In the genomic region with DNA sequence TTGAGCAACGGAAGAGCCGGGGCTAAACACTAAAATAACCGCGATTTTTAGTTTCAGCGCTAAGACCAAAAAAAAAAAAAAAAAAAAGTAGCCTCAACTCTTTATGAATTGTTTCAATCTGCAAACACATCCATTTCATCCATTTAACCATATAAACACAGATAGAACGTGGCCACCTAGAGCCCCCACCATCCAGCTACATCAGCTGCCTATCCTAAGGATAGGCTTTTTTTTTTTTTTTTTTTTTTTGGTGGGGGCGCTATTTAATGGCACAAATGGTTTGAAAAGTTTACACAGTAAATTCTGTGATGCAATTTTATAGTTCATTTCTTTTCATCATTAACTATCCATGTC, we compare ENCODE assay signal across 1 cellular context.
TF ChIP-seq lines count a peak whose summit lies in the region.

No MANE protein-coding gene starts in this region.

TF ChIP-seq in K562, 482 proteins besides CTCF, POLR2A, EP300 and RAD21 (continued from another document):
- TF ChIP-seq, protein P1, sequence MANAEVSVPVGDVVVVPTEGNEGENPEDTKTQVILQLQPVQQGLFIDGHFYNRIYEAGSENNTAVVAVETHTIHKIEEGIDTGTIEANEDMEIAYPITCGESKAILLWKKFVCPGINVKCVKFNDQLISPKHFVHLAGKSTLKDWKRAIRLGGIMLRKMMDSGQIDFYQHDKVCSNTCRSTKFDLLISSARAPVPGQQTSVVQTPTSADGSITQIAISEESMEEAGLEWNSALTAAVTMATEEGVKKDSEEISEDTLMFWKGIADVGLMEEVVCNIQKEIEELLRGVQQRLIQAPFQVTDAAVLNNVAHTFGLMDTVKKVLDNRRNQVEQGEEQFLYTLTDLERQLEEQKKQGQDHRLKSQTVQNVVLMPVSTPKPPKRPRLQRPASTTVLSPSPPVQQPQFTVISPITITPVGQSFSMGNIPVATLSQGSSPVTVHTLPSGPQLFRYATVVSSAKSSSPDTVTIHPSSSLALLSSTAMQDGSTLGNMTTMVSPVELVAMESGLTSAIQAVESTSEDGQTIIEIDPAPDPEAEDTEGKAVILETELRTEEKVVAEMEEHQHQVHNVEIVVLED (CRISPR knock-in tag; IDR thresholded peaks at IDR 0.05), result no peak
- TF ChIP-seq EGR1 (conservative IDR thresholded peaks at IDR 0.05) (no peak), TAF15 (IDR thresholded peaks at IDR 0.05; ENCODE audit: low read depth, low read length) (no peak), HMG20A (CRISPR knock-in tag; conservative IDR thresholded peaks at IDR 0.05) (no peak), CHCHD3 (CRISPR knock-in tag; IDR thresholded peaks at IDR 0.05) (no peak), ZNF408 (CRISPR knock-in tag; IDR thresholded peaks at IDR 0.05; ENCODE audit: low read depth) (no peak), TCF7L2 (IDR thresholded peaks at IDR 0.05; ENCODE audit: low read depth, low read length) (no peak), TRIM28 (IDR thresholded peaks at IDR 0.05) (no peak), LCOR (CRISPR knock-in tag; IDR thresholded peaks at IDR 0.05) (no peak), CSDE1 (IDR thresholded peaks at IDR 0.05) (no peak), PHF20 (IDR thresholded peaks at IDR 0.05; ENCODE audit: partially characterized antibody) (no peak), OTX1 (CRISPR knock-in tag; IDR thresholded peaks at IDR 0.05) (no peak), MYC (IDR thresholded peaks at IDR 0.05; ENCODE audit: low read depth, low read length) (no peak), MYC (CRISPR knock-in tag; IDR thresholded peaks at IDR 0.05; ENCODE audit: borderline replicate concordance, low read depth) (no peak), CBX1 (IDR thresholded peaks at IDR 0.05; ENCODE audit: low read depth) (no peak), ELF1 (tag; IDR thresholded peaks at IDR 0.05) (peak; percentile 18), HOXB6 (CRISPR knock-in tag; IDR thresholded peaks at IDR 0.05; ENCODE audit: borderline replicate concordance) (no peak), TSC22D4 (tag; IDR thresholded peaks at IDR 0.05) (no peak), SRSF3 (IDR thresholded peaks at IDR 0.05; ENCODE audit: insufficient read depth, low read length) (no peak), ZNF384 (IDR thresholded peaks at IDR 0.05; ENCODE audit: low read depth, low read length) (peak; percentile 86), MBD2 (IDR thresholded peaks at IDR 0.05; ENCODE audit: borderline replicate concordance, low read depth) (no peak), RFX7 (CRISPR knock-in tag; IDR thresholded peaks at IDR 0.05) (no peak), ZNF696 (CRISPR knock-in tag; conservative IDR thresholded peaks at IDR 0.05) (no peak), KAT8 (IDR thresholded peaks at IDR 0.05; ENCODE audit: low read depth) (no peak), KDM4B (IDR thresholded peaks at IDR 0.05; ENCODE audit: borderline replicate concordance in 2 of 2, low read depth in 1 of 2) (no peak), YBX1 (IDR thresholded peaks at IDR 0.05) (no peak), PCBP2 (IDR thresholded peaks at IDR 0.05; ENCODE audit: low read depth, low read length, poor library complexity, severe bottlenecking) (no peak), ZNF766 (CRISPR knock-in tag; conservative IDR thresholded peaks at IDR 0.05) (peak; percentile 14; the same call in 1 of the 2 replicates), TCFL5 (CRISPR knock-in tag; conservative IDR thresholded peaks at IDR 0.05) (no peak), ATF1 (CRISPR knock-in tag; IDR thresholded peaks at IDR 0.05) (no peak), ATF1 (tag; IDR thresholded peaks at IDR 0.05) (0 out of 2 replicates have a peak, but pooled peaks have one; percentile 29), SIRT6 (IDR thresholded peaks at IDR 0.05; ENCODE audit: low read depth, low read length) (no peak), EWSR1 (IDR thresholded peaks at IDR 0.05; ENCODE audit: borderline replicate concordance, low read depth, partially characterized antibody) (no peak), ELF4 (CRISPR knock-in tag; IDR thresholded peaks at IDR 0.05) (no peak), GABPA (tag; conservative IDR thresholded peaks at IDR 0.05; ENCODE audit: low read depth) (peak; percentile 69)
- TF ChIP-seq, protein P2, sequence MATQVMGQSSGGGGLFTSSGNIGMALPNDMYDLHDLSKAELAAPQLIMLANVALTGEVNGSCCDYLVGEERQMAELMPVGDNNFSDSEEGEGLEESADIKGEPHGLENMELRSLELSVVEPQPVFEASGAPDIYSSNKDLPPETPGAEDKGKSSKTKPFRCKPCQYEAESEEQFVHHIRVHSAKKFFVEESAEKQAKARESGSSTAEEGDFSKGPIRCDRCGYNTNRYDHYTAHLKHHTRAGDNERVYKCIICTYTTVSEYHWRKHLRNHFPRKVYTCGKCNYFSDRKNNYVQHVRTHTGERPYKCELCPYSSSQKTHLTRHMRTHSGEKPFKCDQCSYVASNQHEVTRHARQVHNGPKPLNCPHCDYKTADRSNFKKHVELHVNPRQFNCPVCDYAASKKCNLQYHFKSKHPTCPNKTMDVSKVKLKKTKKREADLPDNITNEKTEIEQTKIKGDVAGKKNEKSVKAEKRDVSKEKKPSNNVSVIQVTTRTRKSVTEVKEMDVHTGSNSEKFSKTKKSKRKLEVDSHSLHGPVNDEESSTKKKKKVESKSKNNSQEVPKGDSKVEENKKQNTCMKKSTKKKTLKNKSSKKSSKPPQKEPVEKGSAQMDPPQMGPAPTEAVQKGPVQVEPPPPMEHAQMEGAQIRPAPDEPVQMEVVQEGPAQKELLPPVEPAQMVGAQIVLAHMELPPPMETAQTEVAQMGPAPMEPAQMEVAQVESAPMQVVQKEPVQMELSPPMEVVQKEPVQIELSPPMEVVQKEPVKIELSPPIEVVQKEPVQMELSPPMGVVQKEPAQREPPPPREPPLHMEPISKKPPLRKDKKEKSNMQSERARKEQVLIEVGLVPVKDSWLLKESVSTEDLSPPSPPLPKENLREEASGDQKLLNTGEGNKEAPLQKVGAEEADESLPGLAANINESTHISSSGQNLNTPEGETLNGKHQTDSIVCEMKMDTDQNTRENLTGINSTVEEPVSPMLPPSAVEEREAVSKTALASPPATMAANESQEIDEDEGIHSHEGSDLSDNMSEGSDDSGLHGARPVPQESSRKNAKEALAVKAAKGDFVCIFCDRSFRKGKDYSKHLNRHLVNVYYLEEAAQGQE (CRISPR knock-in tag; IDR thresholded peaks at IDR 0.05; ENCODE audit: low read depth), result no peak
- TF ChIP-seq, protein P3, sequence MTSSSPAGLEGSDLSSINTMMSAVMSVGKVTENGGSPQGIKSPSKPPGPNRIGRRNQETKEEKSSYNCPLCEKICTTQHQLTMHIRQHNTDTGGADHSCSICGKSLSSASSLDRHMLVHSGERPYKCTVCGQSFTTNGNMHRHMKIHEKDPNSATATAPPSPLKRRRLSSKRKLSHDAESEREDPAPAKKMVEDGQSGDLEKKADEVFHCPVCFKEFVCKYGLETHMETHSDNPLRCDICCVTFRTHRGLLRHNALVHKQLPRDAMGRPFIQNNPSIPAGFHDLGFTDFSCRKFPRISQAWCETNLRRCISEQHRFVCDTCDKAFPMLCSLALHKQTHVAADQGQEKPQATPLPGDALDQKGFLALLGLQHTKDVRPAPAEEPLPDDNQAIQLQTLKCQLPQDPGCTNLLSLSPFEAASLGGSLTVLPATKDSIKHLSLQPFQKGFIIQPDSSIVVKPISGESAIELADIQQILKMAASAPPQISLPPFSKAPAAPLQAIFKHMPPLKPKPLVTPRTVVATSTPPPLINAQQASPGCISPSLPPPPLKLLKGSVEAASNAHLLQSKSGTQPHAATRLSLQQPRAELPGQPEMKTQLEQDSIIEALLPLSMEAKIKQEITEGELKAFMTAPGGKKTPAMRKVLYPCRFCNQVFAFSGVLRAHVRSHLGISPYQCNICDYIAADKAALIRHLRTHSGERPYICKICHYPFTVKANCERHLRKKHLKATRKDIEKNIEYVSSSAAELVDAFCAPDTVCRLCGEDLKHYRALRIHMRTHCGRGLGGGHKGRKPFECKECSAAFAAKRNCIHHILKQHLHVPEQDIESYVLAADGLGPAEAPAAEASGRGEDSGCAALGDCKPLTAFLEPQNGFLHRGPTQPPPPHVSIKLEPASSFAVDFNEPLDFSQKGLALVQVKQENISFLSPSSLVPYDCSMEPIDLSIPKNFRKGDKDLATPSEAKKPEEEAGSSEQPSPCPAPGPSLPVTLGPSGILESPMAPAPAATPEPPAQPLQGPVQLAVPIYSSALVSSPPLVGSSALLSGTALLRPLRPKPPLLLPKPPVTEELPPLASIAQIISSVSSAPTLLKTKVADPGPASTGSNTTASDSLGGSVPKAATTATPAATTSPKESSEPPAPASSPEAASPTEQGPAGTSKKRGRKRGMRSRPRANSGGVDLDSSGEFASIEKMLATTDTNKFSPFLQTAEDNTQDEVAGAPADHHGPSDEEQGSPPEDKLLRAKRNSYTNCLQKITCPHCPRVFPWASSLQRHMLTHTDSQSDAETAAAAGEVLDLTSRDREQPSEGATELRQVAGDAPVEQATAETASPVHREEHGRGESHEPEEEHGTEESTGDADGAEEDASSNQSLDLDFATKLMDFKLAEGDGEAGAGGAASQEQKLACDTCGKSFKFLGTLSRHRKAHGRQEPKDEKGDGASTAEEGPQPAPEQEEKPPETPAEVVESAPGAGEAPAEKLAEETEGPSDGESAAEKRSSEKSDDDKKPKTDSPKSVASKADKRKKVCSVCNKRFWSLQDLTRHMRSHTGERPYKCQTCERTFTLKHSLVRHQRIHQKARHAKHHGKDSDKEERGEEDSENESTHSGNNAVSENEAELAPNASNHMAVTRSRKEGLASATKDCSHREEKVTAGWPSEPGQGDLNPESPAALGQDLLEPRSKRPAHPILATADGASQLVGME (CRISPR knock-in tag; IDR thresholded peaks at IDR 0.05), result no peak
- TF ChIP-seq, protein P4, sequence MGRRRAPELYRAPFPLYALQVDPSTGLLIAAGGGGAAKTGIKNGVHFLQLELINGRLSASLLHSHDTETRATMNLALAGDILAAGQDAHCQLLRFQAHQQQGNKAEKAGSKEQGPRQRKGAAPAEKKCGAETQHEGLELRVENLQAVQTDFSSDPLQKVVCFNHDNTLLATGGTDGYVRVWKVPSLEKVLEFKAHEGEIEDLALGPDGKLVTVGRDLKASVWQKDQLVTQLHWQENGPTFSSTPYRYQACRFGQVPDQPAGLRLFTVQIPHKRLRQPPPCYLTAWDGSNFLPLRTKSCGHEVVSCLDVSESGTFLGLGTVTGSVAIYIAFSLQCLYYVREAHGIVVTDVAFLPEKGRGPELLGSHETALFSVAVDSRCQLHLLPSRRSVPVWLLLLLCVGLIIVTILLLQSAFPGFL (CRISPR knock-in tag; IDR thresholded peaks at IDR 0.05), result no peak
- TF ChIP-seq, protein P5, sequence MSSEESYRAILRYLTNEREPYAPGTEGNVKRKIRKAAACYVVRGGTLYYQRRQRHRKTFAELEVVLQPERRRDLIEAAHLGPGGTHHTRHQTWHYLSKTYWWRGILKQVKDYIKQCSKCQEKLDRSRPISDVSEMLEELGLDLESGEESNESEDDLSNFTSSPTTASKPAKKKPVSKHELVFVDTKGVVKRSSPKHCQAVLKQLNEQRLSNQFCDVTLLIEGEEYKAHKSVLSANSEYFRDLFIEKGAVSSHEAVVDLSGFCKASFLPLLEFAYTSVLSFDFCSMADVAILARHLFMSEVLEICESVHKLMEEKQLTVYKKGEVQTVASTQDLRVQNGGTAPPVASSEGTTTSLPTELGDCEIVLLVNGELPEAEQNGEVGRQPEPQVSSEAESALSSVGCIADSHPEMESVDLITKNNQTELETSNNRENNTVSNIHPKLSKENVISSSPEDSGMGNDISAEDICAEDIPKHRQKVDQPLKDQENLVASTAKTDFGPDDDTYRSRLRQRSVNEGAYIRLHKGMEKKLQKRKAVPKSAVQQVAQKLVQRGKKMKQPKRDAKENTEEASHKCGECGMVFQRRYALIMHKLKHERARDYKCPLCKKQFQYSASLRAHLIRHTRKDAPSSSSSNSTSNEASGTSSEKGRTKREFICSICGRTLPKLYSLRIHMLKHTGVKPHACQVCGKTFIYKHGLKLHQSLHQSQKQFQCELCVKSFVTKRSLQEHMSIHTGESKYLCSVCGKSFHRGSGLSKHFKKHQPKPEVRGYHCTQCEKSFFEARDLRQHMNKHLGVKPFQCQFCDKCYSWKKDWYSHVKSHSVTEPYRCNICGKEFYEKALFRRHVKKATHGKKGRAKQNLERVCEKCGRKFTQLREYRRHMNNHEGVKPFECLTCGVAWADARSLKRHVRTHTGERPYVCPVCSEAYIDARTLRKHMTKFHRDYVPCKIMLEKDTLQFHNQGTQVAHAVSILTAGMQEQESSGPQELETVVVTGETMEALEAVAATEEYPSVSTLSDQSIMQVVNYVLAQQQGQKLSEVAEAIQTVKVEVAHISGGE (CRISPR knock-in tag; IDR thresholded peaks at IDR 0.05), result peak in 1 of 3 experiments; percentile 76; a peak in 2 of 6 replicates
- TF ChIP-seq, protein P6, sequence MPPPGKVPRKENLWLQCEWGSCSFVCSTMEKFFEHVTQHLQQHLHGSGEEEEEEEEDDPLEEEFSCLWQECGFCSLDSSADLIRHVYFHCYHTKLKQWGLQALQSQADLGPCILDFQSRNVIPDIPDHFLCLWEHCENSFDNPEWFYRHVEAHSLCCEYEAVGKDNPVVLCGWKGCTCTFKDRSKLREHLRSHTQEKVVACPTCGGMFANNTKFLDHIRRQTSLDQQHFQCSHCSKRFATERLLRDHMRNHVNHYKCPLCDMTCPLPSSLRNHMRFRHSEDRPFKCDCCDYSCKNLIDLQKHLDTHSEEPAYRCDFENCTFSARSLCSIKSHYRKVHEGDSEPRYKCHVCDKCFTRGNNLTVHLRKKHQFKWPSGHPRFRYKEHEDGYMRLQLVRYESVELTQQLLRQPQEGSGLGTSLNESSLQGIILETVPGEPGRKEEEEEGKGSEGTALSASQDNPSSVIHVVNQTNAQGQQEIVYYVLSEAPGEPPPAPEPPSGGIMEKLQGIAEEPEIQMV (tag; conservative IDR thresholded peaks at IDR 0.05; ENCODE audit: low read depth), result no peak
- TF ChIP-seq, protein P7, sequence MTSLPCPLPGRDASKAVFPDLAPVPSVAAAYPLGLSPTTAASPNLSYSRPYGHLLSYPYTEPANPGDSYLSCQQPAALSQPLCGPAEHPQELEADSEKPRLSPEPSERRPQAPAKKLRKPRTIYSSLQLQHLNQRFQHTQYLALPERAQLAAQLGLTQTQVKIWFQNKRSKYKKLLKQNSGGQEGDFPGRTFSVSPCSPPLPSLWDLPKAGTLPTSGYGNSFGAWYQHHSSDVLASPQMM (CRISPR knock-in tag; IDR thresholded peaks at IDR 0.05), result no peak
